Comparison of ENCODE assay signal across 16 cellular contexts in the genomic region with DNA sequence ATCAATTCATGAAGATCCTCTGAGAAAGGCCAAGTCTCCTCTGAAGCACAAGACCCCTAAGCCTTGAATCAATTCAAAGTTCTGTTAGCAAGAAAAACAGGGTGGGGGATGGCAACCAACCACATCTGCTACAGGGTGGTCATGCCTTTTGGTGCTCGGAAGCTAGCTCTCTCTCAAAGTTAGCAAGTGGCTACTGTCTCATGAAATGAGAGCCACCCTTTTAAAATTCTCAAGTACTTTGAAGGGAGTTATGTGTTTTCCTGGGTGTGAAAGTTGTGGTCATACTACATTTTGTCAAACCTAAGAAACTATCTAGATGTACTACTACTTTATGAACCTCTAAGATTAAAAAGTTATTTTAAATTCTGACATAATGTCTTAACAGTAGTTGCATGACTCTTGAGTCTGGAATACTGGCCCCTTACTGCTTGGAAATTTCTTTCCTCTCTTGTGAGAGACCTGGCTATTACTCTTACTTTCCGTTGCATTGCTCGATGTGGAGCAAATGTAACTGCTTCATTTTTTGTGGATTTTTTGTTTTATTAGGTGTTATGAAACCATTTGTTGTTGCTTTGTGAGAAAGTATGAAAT.
A peak's percentile ranks its signal among the peaks of the same experiment; 100 is the strongest.
DNase-seq lines count a peak whose midpoint lies in the region; ATAC-seq and TF ChIP-seq lines count a peak whose summit lies in the region.
"Had no signal": no experiment of that assay in that cellular context is flagged by ENCODE, and none has a peak within 500 bp of the region (broad histone marks: within the 10 kb centered on the region; RNA-seq: fewer than 3 reads in every experiment).

No MANE protein-coding gene starts in this region.

- H3K36me3 Mint-ChIP-seq in central memory CD8-positive, alpha-beta T cell (ENCODE audit: insufficient read depth): no peaks in the 10 kb centered on the region

- H2BK120ac ChIP-seq in mesenchymal stem cell (ENCODE audit: low read depth, low read length): no peak overlapping the region

- H3K9me3 ChIP-seq in BLaER1 treated with 17β-estradiol and CSF1 and Interleukin-3, amounts not matched to agents 10 nM and 100 nM (replicated peaks in 1 of 11): peaks cover 0 to 6% (median 0%) of the 10 kb centered on the region in 11 experiments; a peak in 2 of 22 replicates
- no peaks in the 10 kb centered on the region for H3K9me3 ChIP-seq in mesenchymal stem cell (ENCODE audit: control insufficient read depth, low read length)
- H3K9me3 ChIP-seq in mammary epithelial cell (replicated peaks; ENCODE audit: insufficient read depth, low read length): no peaks in the 10 kb centered on the region
- H3K9me3 ChIP-seq: HAP-1 had no signal

- H3K14ac ChIP-seq in mesenchymal stem cell (ENCODE audit: low read length in 2 of 2): no peak overlapping the region

- no peak for DNase-seq in central memory CD8-positive, alpha-beta T cell (ENCODE audit: low spot score in 2 of 2)
- DNase-seq in mesenchymal stem cell (no peak), NCI-H69 (lab: John Stamatoyannopoulos, UW) (no peak), mucosa of gallbladder (ENCODE audit: low spot score) (no peak), mammary epithelial cell (no peak), erythroblast (lab: John Stamatoyannopoulos, UW) (no peak)
- DNase-seq: ACHN, Calu3, DMS 273 treated with DMSO at 0.1 percent for 48 hours, DMS53, DND-41, GM23248 had no signal

- no peak overlapping the region for H2BK5ac ChIP-seq in mesenchymal stem cell (ENCODE audit: low read depth, low read length, poor library complexity, severe bottlenecking)

- no peak overlapping the region for H4K8ac ChIP-seq in mesenchymal stem cell (ENCODE audit: low read length)

- no peak overlapping the region for H3K9ac ChIP-seq in BLaER1 treated with 17β-estradiol and CSF1 and Interleukin-3, amounts not matched to agents 10 nM and 100 nM
- no peak overlapping the region for H3K9ac ChIP-seq in mesenchymal stem cell (ENCODE audit: low read length)
- H3K9ac ChIP-seq in mammary epithelial cell (ENCODE audit: insufficient read depth, low read length): no peak overlapping the region
- H3K9ac ChIP-seq: GM23248 had no signal

- H4K91ac ChIP-seq in mesenchymal stem cell (ENCODE audit: low read length): no peak overlapping the region

- no peak for TF ChIP-seq POLR2A in erythroblast (IDR thresholded peaks at IDR 0.05; ENCODE audit: low read length)

- no peak overlapping the region for H2BK15ac ChIP-seq in mesenchymal stem cell (ENCODE audit: low read depth, poor library complexity, severe bottlenecking)

- no peaks in the 10 kb centered on the region for H3K79me2 ChIP-seq in mammary epithelial cell (ENCODE audit: insufficient read depth, low read length)

- H3K27ac ChIP-seq in BLaER1 treated with 17β-estradiol and CSF1 and Interleukin-3, amounts not matched to agents 10 nM and 100 nM: no peak overlapping the region
- H3K27ac ChIP-seq in mesenchymal stem cell (ENCODE audit: low read length, poor library complexity, severe bottlenecking): no peak overlapping the region
- H3K27ac ChIP-seq in mammary epithelial cell (ENCODE audit: insufficient read depth, low read depth, low read length): no peak overlapping the region
- H3K27ac ChIP-seq: GM23248, HL-60 had no signal

- H3K9me3 Mint-ChIP-seq in central memory CD8-positive, alpha-beta T cell: peaks cover 4% of the 10 kb centered on the region

- dilution Hi-C loops in mammary epithelial cell (cut with HindIII; ENCODE audit: low sequenced_read_pairs): no loop called here

- H3K36me3 ChIP-seq in BLaER1 treated with 17β-estradiol and CSF1 and Interleukin-3, amounts not matched to agents 10 nM and 100 nM: no peaks in the 10 kb centered on the region
- H3K36me3 ChIP-seq in mesenchymal stem cell (ENCODE audit: control insufficient read depth in 1 of 2, insufficient read depth in 2 of 2, low read depth in 1 of 2, low read length in 2 of 2) (no peaks in the 10 kb centered on the region), mammary epithelial cell (ENCODE audit: insufficient read depth, low read length) (no peaks in the 10 kb centered on the region)
- H3K36me3 ChIP-seq: HAP-1 had no signal

- no peaks in the 10 kb centered on the region for H3K27me3 ChIP-seq in BLaER1 treated with 17β-estradiol and CSF1 and Interleukin-3, amounts not matched to agents 10 nM and 100 nM
- H3K27me3 ChIP-seq in mesenchymal stem cell (ENCODE audit: control insufficient read depth in 1 of 2, insufficient read depth in 1 of 2, low read length in 2 of 2): no peaks in the 10 kb centered on the region
- peaks cover 1% of the 10 kb centered on the region for H3K27me3 ChIP-seq in mammary epithelial cell (ENCODE audit: insufficient read depth, low read length)

- peaks cover 3% of the 10 kb centered on the region for H3K4me1 Mint-ChIP-seq in central memory CD8-positive, alpha-beta T cell

- no TSS peak for BruUV-seq in mammary epithelial cell (replicated peaks; lab: Mats Ljungman, UMichigan)

- no peak for TF ChIP-seq CTCF in mammary epithelial cell (conservative IDR thresholded peaks at IDR 0.05 in 1 of 2, IDR thresholded peaks at IDR 0.05 in 1 of 2; ENCODE audit: extremely low read depth in 1 of 2, insufficient read depth in 1 of 2, low read depth in 1 of 2, low read length in 2 of 2)

- H2AFZ ChIP-seq in mesenchymal stem cell (ENCODE audit: low read depth, low read length) (no peak overlapping the region), mammary epithelial cell (ENCODE audit: low read depth, low read length) (no peak overlapping the region)
- H2AFZ ChIP-seq: GM23248 had no signal

- no peak overlapping the region for H3K27ac Mint-ChIP-seq in central memory CD8-positive, alpha-beta T cell (ENCODE audit: low read depth)
- H3K27ac Mint-ChIP-seq: CD8-positive, alpha-beta T cell had no signal

- H3K23ac ChIP-seq in mesenchymal stem cell (ENCODE audit: low read length in 2 of 2): no peak overlapping the region

- H3K4me2 ChIP-seq in BLaER1 treated with 17β-estradiol and CSF1 and Interleukin-3, amounts not matched to agents 10 nM and 100 nM: peak overlapping the region; percentile 40 to 77 (median 56); a peak in 17 of 22 replicates
- no peak overlapping the region for H3K4me2 ChIP-seq in mesenchymal stem cell (ENCODE audit: low read length, poor library complexity, severe bottlenecking)
- H3K4me2 ChIP-seq in mammary epithelial cell (ENCODE audit: insufficient read depth, low read depth, low read length): no peak overlapping the region

- H2AK5ac ChIP-seq in mesenchymal stem cell (ENCODE audit: low read length, severe bottlenecking): peak overlapping the region; percentile 69

- no peak overlapping the region for H3K4me3 ChIP-seq in BLaER1 treated with 17β-estradiol and CSF1 and Interleukin-3, amounts not matched to agents 10 nM and 100 nM
- no peak overlapping the region for H3K4me3 ChIP-seq in mesenchymal stem cell (ENCODE audit: insufficient read depth in 1 of 2, low read depth in 1 of 2, low read length in 2 of 2)
- H3K4me3 ChIP-seq in mammary epithelial cell (replicated peaks in 1 of 3; ENCODE audit: insufficient read depth in 1 of 3, low read depth in 2 of 3, low read length in 3 of 3): no peak overlapping the region
- H3K4me3 ChIP-seq: GM23248, HAP-1 had no signal

- ATAC-seq in central memory CD8-positive, alpha-beta T cell (replicated peaks; ENCODE audit: extremely low read depth, poor library complexity, severe bottlenecking): peak; percentile 24
- ATAC-seq: CD8-positive, alpha-beta T cell had no signal

- peaks cover 15 to 29% (median 22%) of the 10 kb centered on the region in 10 experiments for H3K4me1 ChIP-seq in BLaER1 treated with 17β-estradiol and CSF1 and Interleukin-3, amounts not matched to agents 10 nM and 100 nM
- peaks cover 10% of the 10 kb centered on the region for H3K4me1 ChIP-seq in mesenchymal stem cell (ENCODE audit: control insufficient read depth, insufficient read depth, low read depth, low read length)
- H3K4me1 ChIP-seq in mammary epithelial cell (ENCODE audit: insufficient read depth, low read length): no peaks in the 10 kb centered on the region
- H3K4me1 ChIP-seq: HAP-1 had no signal

- H3K27me3 Mint-ChIP-seq in central memory CD8-positive, alpha-beta T cell: peaks cover 10% of the 10 kb centered on the region

- H3K4me3 Mint-ChIP-seq in central memory CD8-positive, alpha-beta T cell: no peak overlapping the region
- H3K4me3 Mint-ChIP-seq: CD8-positive, alpha-beta T cell had no signal

- no peak overlapping the region for H3K4ac ChIP-seq in mesenchymal stem cell (ENCODE audit: low read depth in 1 of 2, low read length in 2 of 2)

- CTCF ChIA-PET in mammary epithelial cell (lab: Charles Lee; ENCODE audit: low non-redundant PET): no interaction called here

- H2BK12ac ChIP-seq in mesenchymal stem cell (ENCODE audit: low read length in 2 of 2): no peak overlapping the region

- WGBS in mesenchymal stem cell: 100% methylated on average over 1 of the region's 3 CpGs
- WGBS in mammary epithelial cell (ENCODE audit: low coverage, missing lambda C conversion rate): 69% methylated on average over 3 of the region's 3 CpGs

- H3K18ac ChIP-seq in mesenchymal stem cell (ENCODE audit: low read depth in 1 of 2, low read length in 2 of 2): no peak overlapping the region

- H4K20me1 ChIP-seq in BLaER1 treated with 17β-estradiol and CSF1 and Interleukin-3, amounts not matched to agents 10 nM and 100 nM: no peaks in the 10 kb centered on the region
- no peaks in the 10 kb centered on the region for H4K20me1 ChIP-seq in mammary epithelial cell (ENCODE audit: insufficient read depth, low read length)

- in situ Hi-C loops in mammary epithelial cell (cut with MboI; ENCODE audit: low sequenced_read_pairs in 2 of 2): no loop called here

- intact Hi-C loops in mammary epithelial cell (cut with micrococcal nuclease): no loop called here

- H3K79me1 ChIP-seq in mesenchymal stem cell (replicated peaks; ENCODE audit: low read length, poor library complexity, severe bottlenecking): no peaks in the 10 kb centered on the region

Comparison
In these comparisons a context has a peak if more than half of its experiments do, and no peak if none do; other contexts are left out.
1. H3K4me2 ChIP-seq: peak in BLaER1 treated with 17β-estradiol and CSF1 and Interleukin-3, amounts not matched to agents 10 nM and 100 nM (11 of 11); none in mesenchymal stem cell (single experiment) and mammary epithelial cell (single experiment).